Comparison of ENCODE assay signal across 29 cellular contexts in genomic region chr18:62496262-62496661, GRCh38.
"Had no signal": no experiment of that assay in that cellular context is flagged by ENCODE, and none has a peak within 500 bp of the region (broad histone marks: within the 10 kb centered on the region; RNA-seq: fewer than 3 reads in every experiment).

No MANE protein-coding gene starts in this region.

- H3K9me3 ChIP-seq: colonic mucosa, esophagus muscularis mucosa, esophagus squamous epithelium, gastrocnemius medialis, gastroesophageal sphincter, heart left ventricle, heart right ventricle had no signal

- ATAC-seq: effector memory CD8-positive, alpha-beta T cell; esophagus mucosa; foreskin keratinocyte; gastrocnemius medialis; gastroesophageal sphincter; heart left ventricle; heart right ventricle had no signal

- FAIRE-seq: colon, endometrium, endothelial cell of umbilical vein, frontal cortex had no signal

- H3K27ac Mint-ChIP-seq: dendritic cell treated with granulocyte-macrophage colony-stimulating factor and Interleukin-4, amounts not matched to agents 40 ng/mL and 50 ng/mL, for 4 days; effector memory CD8-positive, alpha-beta T cell; endodermal cell had no signal

- H3K4me3 ChIP-seq: colonic mucosa, coronary artery, dorsolateral prefrontal cortex, esophagus muscularis mucosa, esophagus squamous epithelium, gastrocnemius medialis, gastroesophageal sphincter, heart left ventricle, heart right ventricle had no signal

- H3K36me3 ChIP-seq: colonic mucosa, esophagus muscularis mucosa, esophagus squamous epithelium, gastrocnemius medialis, gastroesophageal sphincter, heart left ventricle, heart right ventricle had no signal

- H3K27ac ChIP-seq: colonic mucosa, coronary artery, dorsolateral prefrontal cortex, epithelial cell of prostate, esophagus muscularis mucosa, esophagus squamous epithelium, foreskin keratinocyte, gastrocnemius medialis, gastroesophageal sphincter, heart left ventricle, heart right ventricle had no signal

- H3K4me1 ChIP-seq: colonic mucosa, esophagus muscularis mucosa, esophagus squamous epithelium, foreskin keratinocyte, gastrocnemius medialis, gastroesophageal sphincter had no signal

- H3K27me3 ChIP-seq: colonic mucosa, dorsolateral prefrontal cortex, esophagus muscularis mucosa, gastrocnemius medialis, gastroesophageal sphincter, heart left ventricle had no signal

- H3K4me3 Mint-ChIP-seq: dendritic cell treated with granulocyte-macrophage colony-stimulating factor and Interleukin-4, amounts not matched to agents 40 ng/mL and 50 ng/mL, for 4 days; effector memory CD8-positive, alpha-beta T cell; endodermal cell had no signal

- H3K9me3 Mint-ChIP-seq: dendritic cell treated with granulocyte-macrophage colony-stimulating factor and Interleukin-4, amounts not matched to agents 40 ng/mL and 50 ng/mL, for 4 days; effector memory CD8-positive, alpha-beta T cell; endodermal cell had no signal

- DNase-seq: colonic mucosa; cortex of kidney; dermis blood vessel endothelial cell; dorsolateral prefrontal cortex; effector CD4-positive, alpha-beta T cell; effector CD8-positive, alpha-beta T cell; effector memory CD4-positive, alpha-beta T cell; effector memory CD8-positive, alpha-beta T cell; endodermal cell; erythroblast; esophagus squamous epithelium; foreskin fibroblast; foreskin keratinocyte; foreskin melanocyte; gastrocnemius medialis; glutamatergic neuron; head of caudate nucleus; heart left ventricle; heart right ventricle had no signal
